19 cellular contexts compared by ENCODE assay signal in genomic region chr3:37742121-37742520, GRCh38.
"Had no signal": no experiment of that assay in that cellular context is flagged by ENCODE, and none has a peak within 500 bp of the region (broad histone marks: within the 10 kb centered on the region; RNA-seq: fewer than 3 reads in every experiment).

No MANE protein-coding gene starts in this region.

- H3K4me2 ChIP-seq: KMS-11 had no signal

- H3K27ac ChIP-seq: KMS-11, SK-N-MC had no signal

- H3K9ac ChIP-seq: KMS-11 had no signal

- H3K4me1 Mint-ChIP-seq: activated B cell treated with CpG ODN at 0.5 μM for 24 hours; activated CD4-positive, alpha-beta T cell treated with anti-CD3 and anti-CD28 coated beads, Interleukin-2, amount 10 ng/mL, durations not matched to agents 24 days and 14 days; activated CD8-positive, alpha-beta memory T cell treated with anti-CD3 and anti-CD28 coated beads, Interleukin-2, amount 10 ng/mL, durations not matched to agents 7 days and 5 days; T-cell had no signal

- H3K27ac Mint-ChIP-seq: activated B cell treated with CpG ODN at 0.5 μM for 24 hours; activated CD4-positive, alpha-beta T cell treated with anti-CD3 and anti-CD28 coated beads, Interleukin-2, amount 10 ng/mL, durations not matched to agents 24 days and 14 days; activated CD8-positive, alpha-beta memory T cell treated with anti-CD3 and anti-CD28 coated beads, Interleukin-2, amount 10 ng/mL, durations not matched to agents 7 days and 5 days; activated naive CD8-positive, alpha-beta T cell; activated T-cell treated with anti-CD3 and anti-CD28 coated beads, Interleukin-2, amount 50 U/mL, for 24 hours; activated T-helper 1 cell treated with anti-CD3 and anti-CD28 coated beads, Interleukin-12 subunit alpha, Interleukin-12 subunit beta, Interleukin-2, Interleukin-4 antibody, amounts not matched to agents 30 ng/mL and 10 ng/mL and 1 ng/mL, durations not matched to agents 14 hours and 24 hours and 36 hours; T-cell had no signal

- ATAC-seq: activated CD8-positive, alpha-beta memory T cell treated with anti-CD3 and anti-CD28 coated beads, Interleukin-2, amount 10 ng/mL, durations not matched to agents 7 days and 5 days; T-cell had no signal

- H3K27me3 Mint-ChIP-seq: activated naive CD8-positive, alpha-beta T cell had no signal

- H3K4me3 Mint-ChIP-seq: activated B cell treated with CpG ODN at 0.5 μM for 24 hours; activated CD4-positive, alpha-beta T cell treated with anti-CD3 and anti-CD28 coated beads, Interleukin-2, amount 10 ng/mL, durations not matched to agents 24 days and 14 days; activated CD8-positive, alpha-beta memory T cell treated with anti-CD3 and anti-CD28 coated beads, Interleukin-2, amount 10 ng/mL, durations not matched to agents 7 days and 5 days; activated naive CD8-positive, alpha-beta T cell; activated T-cell treated with anti-CD3 and anti-CD28 coated beads, Interleukin-2, amount 50 U/mL, for 24 hours; activated T-helper 1 cell treated with anti-CD3 and anti-CD28 coated beads, Interleukin-12 subunit alpha, Interleukin-12 subunit beta, Interleukin-2, Interleukin-4 antibody, amounts not matched to agents 30 ng/mL and 10 ng/mL and 1 ng/mL, durations not matched to agents 14 hours and 24 hours and 36 hours; T-cell had no signal

- H3K36me3 Mint-ChIP-seq: activated CD8-positive, alpha-beta memory T cell treated with anti-CD3 and anti-CD28 coated beads, Interleukin-2, amount 10 ng/mL, durations not matched to agents 7 days and 5 days; activated naive CD8-positive, alpha-beta T cell; T-cell had no signal

- H3K4me3 ChIP-seq: SK-N-MC had no signal

- DNase-seq: activated B cell treated with CpG ODN at 0.5 μM for 24 hours; activated CD4-positive, alpha-beta T cell treated with anti-CD3 and anti-CD28 coated beads for 1 hour; activated CD4-positive, alpha-beta T cell treated with anti-CD3 and anti-CD28 coated beads, Interleukin-2, amount 10 ng/mL, durations not matched to agents 24 days and 14 days; activated CD4-positive, alpha-beta T cell treated with anti-CD3 and anti-CD28 coated beads, Interleukin-2, amount 50 U/mL, for 48 hours; activated CD8-positive, alpha-beta memory T cell treated with anti-CD3 and anti-CD28 coated beads, Interleukin-2, amount 10 ng/mL, durations not matched to agents 7 days and 5 days; activated effector memory CD4-positive, alpha-beta T cell treated with Interleukin-2 at 50 U/mL for 16 hours; activated naive CD4-positive, alpha-beta T cell; activated T-cell treated with anti-CD3 and anti-CD28 coated beads, Interleukin-2, amount 50 U/mL, for 24 hours; NCI-H1694; NCI-H2107; NCI-H2171 treated with DMSO at 0.1 percent for 48 hours; NCI-H226; T-cell; T-helper 2 cell; T1000 had no signal

- H3K9me3 Mint-ChIP-seq: activated B cell treated with CpG ODN at 0.5 μM for 24 hours; activated CD4-positive, alpha-beta T cell treated with anti-CD3 and anti-CD28 coated beads, Interleukin-2, amount 10 ng/mL, durations not matched to agents 24 days and 14 days; activated T-cell treated with anti-CD3 and anti-CD28 coated beads, Interleukin-2, amount 50 U/mL, for 24 hours; activated T-helper 1 cell treated with anti-CD3 and anti-CD28 coated beads, Interleukin-12 subunit alpha, Interleukin-12 subunit beta, Interleukin-2, Interleukin-4 antibody, amounts not matched to agents 30 ng/mL and 10 ng/mL and 1 ng/mL, durations not matched to agents 14 hours and 24 hours and 36 hours; T-cell had no signal
